19 cellular contexts compared by ENCODE assay signal in genomic region chr19:33441828-33442227, GRCh38.
"Had no signal": no experiment of that assay in that cellular context is flagged by ENCODE, and none has a peak within 500 bp of the region (broad histone marks: within the 10 kb centered on the region; RNA-seq: fewer than 3 reads in every experiment).

No MANE protein-coding gene starts in this region.

- ATAC-seq: esophagus mucosa, heart right ventricle, pancreas, psoas muscle had no signal

- DNase-seq: activated B cell treated with CpG ODN at 0.5 μM for 24 hours; activated CD4-positive, alpha-beta T cell treated with anti-CD3 and anti-CD28 coated beads, Interleukin-2, amount 50 U/mL, for 1 hour; activated effector memory CD4-positive, alpha-beta T cell treated with Interleukin-2 at 50 U/mL for 16 hours; activated naive CD4-positive, alpha-beta T cell treated with anti-CD3 and anti-CD28 coated beads for 36 hours; amniotic stem cell; central memory CD4-positive, alpha-beta T cell; endodermal cell; foreskin fibroblast; heart right ventricle; kidney glomerular epithelial cell; midbrain; naive thymus-derived CD4-positive, alpha-beta T cell; stimulated activated CD4-positive, alpha-beta T cell treated with anti-CD3 and anti-CD28 coated beads, Interleukin-12 subunit alpha, Interleukin-12 subunit beta, amount 100 ng/mL, for 4 hours; stimulated activated CD4-positive, alpha-beta T cell treated with anti-CD3 and anti-CD28 coated beads, Interleukin-4, amount 100 ng/mL, for 1 hour; trophoblast cell had no signal

- H3K9me3 ChIP-seq: heart right ventricle, pancreas, psoas muscle, thoracic aorta had no signal

- H3K36me3 ChIP-seq: pancreas, thoracic aorta had no signal

- H3K4me3 ChIP-seq: heart right ventricle, pancreas, psoas muscle, thoracic aorta had no signal

- H3K27ac ChIP-seq: heart right ventricle, pancreas, psoas muscle, thoracic aorta had no signal

- H3K27me3 ChIP-seq: heart right ventricle, pancreas had no signal

- H3K4me1 ChIP-seq: pancreas had no signal
